Comparison of ENCODE assay signal across 1 cellular context in the genomic region with DNA sequence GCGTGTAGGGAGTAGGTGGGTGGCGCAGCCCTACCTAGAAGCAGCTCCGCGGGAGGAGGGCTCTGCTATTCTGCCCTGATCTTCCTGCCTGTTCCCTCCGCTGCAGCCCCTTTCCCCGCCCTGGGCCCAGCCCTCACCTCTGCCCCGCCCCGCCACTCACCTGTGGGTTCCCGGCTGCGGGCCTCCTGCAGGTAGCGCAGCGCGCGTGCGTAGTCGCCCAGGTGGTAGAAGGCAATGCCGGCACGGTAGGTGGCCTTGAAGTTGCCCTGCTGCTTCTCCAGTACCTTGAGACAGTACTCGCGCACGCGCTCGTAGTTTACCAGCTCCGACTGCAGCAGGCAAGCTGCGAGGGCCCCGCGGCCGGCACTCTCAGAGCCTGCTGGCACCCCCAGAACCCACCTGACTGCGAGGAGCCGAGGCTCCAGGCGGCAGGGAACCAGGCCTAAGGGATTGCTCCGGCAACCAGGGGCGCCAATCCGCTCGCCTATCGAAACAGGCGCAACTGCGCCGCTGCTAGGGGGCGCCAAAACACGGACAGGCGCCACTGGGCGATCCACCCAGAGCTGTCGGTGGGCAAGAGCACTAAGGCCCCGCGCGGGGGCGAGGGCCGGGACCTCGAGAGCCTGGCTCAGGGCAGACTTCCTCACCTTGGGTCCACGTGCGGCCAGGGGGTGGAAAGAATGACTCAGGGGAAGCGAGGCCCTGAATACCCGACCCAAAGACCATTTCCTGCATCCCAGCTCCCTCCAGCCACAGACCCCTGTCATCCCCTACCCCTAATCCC.
TF ChIP-seq lines count a peak whose summit lies in the region.

No MANE protein-coding gene starts in this region.

TF ChIP-seq in K562, 482 proteins besides CTCF, POLR2A, EP300 and RAD21 (continues in another document):
- TF ChIP-seq E2F3 (CRISPR knock-in tag; IDR thresholded peaks at IDR 0.05) (no peak), SIRT6 (IDR thresholded peaks at IDR 0.05; ENCODE audit: low read depth, low read length) (no peak), YY1 (IDR thresholded peaks at IDR 0.05; ENCODE audit: borderline replicate concordance in 1 of 3, control insufficient read depth in 1 of 3, extremely low read depth in 1 of 3, insufficient read depth in 3 of 3, insufficient read length in 1 of 3, insufficient replicate concordance in 2 of 3, low read depth in 1 of 3, low read length in 2 of 3) (no peak), PTTG1 (tag; IDR thresholded peaks at IDR 0.05; ENCODE audit: low read depth) (no peak), MTA3 (IDR thresholded peaks at IDR 0.05; ENCODE audit: borderline replicate concordance) (peak; percentile 62; the same call in 1 of the 2 replicates), NFIX (CRISPR knock-in tag; IDR thresholded peaks at IDR 0.05; ENCODE audit: low read depth) (no peak), ATF2 (CRISPR knock-in tag; IDR thresholded peaks at IDR 0.05) (no peak), MBD2 (IDR thresholded peaks at IDR 0.05; ENCODE audit: borderline replicate concordance, low read depth) (no peak), BDP1 (IDR thresholded peaks at IDR 0.05; ENCODE audit: insufficient read depth, insufficient read length) (no peak), JUND (IDR thresholded peaks at IDR 0.05; ENCODE audit: borderline replicate concordance, low read depth, low read length) (no peak), JUND (tag; IDR thresholded peaks at IDR 0.05; ENCODE audit: borderline replicate concordance, low read depth, low read length) (no peak), SMARCA4 (IDR thresholded peaks at IDR 0.05) (peak; percentile 37; the same call in 1 of the 2 replicates), CREB1 (IDR thresholded peaks at IDR 0.05) (no peak), CREB1 (CRISPR knock-in tag; IDR thresholded peaks at IDR 0.05) (no peak), HES1 (IDR thresholded peaks at IDR 0.05; ENCODE audit: low read depth) (no peak), KLF10 (CRISPR knock-in tag; IDR thresholded peaks at IDR 0.05) (no peak), ZNF354B (CRISPR knock-in tag; IDR thresholded peaks at IDR 0.05) (no peak), TFAM (CRISPR knock-in tag; conservative IDR thresholded peaks at IDR 0.05) (no peak), HMG20A (CRISPR knock-in tag; conservative IDR thresholded peaks at IDR 0.05) (no peak), RCOR1 (IDR thresholded peaks at IDR 0.05; ENCODE audit: borderline replicate concordance in 1 of 2, low read depth in 2 of 2, low read length in 2 of 2) (peak in 1 of 2 experiments; percentile 57; a peak in 1 of 4 replicates), ZZZ3 (IDR thresholded peaks at IDR 0.05) (no peak), ZNF133 (CRISPR knock-in tag; IDR thresholded peaks at IDR 0.05) (no peak), POLR2G (IDR thresholded peaks at IDR 0.05; ENCODE audit: low read depth, low read length) (peak; percentile 58), BRD9 (IDR thresholded peaks at IDR 0.05; ENCODE audit: low read depth, partially characterized antibody) (no peak), NUFIP1 (IDR thresholded peaks at IDR 0.05; ENCODE audit: partially characterized antibody) (no peak), ZNF316 (IDR thresholded peaks at IDR 0.05) (no peak), HNRNPLL (IDR thresholded peaks at IDR 0.05; ENCODE audit: low read depth, low read length, poor library complexity, severe bottlenecking) (no peak), ZBTB7A (IDR thresholded peaks at IDR 0.05; ENCODE audit: borderline replicate concordance, control insufficient read depth, low read depth, low read length) (peak; percentile 57; the same call in 1 of the 2 replicates), ZFX (CRISPR knock-in tag; IDR thresholded peaks at IDR 0.05) (peak; percentile 41), CCNT2 (IDR thresholded peaks at IDR 0.05; ENCODE audit: borderline replicate concordance, extremely low read depth, insufficient read length, low read depth, low read length) (no peak)
- TF ChIP-seq, protein P1, sequence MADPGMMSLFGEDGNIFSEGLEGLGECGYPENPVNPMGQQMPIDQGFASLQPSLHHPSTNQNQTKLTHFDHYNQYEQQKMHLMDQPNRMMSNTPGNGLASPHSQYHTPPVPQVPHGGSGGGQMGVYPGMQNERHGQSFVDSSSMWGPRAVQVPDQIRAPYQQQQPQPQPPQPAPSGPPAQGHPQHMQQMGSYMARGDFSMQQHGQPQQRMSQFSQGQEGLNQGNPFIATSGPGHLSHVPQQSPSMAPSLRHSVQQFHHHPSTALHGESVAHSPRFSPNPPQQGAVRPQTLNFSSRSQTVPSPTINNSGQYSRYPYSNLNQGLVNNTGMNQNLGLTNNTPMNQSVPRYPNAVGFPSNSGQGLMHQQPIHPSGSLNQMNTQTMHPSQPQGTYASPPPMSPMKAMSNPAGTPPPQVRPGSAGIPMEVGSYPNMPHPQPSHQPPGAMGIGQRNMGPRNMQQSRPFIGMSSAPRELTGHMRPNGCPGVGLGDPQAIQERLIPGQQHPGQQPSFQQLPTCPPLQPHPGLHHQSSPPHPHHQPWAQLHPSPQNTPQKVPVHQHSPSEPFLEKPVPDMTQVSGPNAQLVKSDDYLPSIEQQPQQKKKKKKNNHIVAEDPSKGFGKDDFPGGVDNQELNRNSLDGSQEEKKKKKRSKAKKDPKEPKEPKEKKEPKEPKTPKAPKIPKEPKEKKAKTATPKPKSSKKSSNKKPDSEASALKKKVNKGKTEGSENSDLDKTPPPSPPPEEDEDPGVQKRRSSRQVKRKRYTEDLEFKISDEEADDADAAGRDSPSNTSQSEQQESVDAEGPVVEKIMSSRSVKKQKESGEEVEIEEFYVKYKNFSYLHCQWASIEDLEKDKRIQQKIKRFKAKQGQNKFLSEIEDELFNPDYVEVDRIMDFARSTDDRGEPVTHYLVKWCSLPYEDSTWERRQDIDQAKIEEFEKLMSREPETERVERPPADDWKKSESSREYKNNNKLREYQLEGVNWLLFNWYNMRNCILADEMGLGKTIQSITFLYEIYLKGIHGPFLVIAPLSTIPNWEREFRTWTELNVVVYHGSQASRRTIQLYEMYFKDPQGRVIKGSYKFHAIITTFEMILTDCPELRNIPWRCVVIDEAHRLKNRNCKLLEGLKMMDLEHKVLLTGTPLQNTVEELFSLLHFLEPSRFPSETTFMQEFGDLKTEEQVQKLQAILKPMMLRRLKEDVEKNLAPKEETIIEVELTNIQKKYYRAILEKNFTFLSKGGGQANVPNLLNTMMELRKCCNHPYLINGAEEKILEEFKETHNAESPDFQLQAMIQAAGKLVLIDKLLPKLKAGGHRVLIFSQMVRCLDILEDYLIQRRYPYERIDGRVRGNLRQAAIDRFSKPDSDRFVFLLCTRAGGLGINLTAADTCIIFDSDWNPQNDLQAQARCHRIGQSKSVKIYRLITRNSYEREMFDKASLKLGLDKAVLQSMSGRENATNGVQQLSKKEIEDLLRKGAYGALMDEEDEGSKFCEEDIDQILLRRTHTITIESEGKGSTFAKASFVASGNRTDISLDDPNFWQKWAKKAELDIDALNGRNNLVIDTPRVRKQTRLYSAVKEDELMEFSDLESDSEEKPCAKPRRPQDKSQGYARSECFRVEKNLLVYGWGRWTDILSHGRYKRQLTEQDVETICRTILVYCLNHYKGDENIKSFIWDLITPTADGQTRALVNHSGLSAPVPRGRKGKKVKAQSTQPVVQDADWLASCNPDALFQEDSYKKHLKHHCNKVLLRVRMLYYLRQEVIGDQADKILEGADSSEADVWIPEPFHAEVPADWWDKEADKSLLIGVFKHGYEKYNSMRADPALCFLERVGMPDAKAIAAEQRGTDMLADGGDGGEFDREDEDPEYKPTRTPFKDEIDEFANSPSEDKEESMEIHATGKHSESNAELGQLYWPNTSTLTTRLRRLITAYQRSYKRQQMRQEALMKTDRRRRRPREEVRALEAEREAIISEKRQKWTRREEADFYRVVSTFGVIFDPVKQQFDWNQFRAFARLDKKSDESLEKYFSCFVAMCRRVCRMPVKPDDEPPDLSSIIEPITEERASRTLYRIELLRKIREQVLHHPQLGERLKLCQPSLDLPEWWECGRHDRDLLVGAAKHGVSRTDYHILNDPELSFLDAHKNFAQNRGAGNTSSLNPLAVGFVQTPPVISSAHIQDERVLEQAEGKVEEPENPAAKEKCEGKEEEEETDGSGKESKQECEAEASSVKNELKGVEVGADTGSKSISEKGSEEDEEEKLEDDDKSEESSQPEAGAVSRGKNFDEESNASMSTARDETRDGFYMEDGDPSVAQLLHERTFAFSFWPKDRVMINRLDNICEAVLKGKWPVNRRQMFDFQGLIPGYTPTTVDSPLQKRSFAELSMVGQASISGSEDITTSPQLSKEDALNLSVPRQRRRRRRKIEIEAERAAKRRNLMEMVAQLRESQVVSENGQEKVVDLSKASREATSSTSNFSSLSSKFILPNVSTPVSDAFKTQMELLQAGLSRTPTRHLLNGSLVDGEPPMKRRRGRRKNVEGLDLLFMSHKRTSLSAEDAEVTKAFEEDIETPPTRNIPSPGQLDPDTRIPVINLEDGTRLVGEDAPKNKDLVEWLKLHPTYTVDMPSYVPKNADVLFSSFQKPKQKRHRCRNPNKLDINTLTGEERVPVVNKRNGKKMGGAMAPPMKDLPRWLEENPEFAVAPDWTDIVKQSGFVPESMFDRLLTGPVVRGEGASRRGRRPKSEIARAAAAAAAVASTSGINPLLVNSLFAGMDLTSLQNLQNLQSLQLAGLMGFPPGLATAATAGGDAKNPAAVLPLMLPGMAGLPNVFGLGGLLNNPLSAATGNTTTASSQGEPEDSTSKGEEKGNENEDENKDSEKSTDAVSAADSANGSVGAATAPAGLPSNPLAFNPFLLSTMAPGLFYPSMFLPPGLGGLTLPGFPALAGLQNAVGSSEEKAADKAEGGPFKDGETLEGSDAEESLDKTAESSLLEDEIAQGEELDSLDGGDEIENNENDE (IDR thresholded peaks at IDR 0.05; ENCODE audit: low read depth, low read length), result no peak
- TF ChIP-seq, protein P2, sequence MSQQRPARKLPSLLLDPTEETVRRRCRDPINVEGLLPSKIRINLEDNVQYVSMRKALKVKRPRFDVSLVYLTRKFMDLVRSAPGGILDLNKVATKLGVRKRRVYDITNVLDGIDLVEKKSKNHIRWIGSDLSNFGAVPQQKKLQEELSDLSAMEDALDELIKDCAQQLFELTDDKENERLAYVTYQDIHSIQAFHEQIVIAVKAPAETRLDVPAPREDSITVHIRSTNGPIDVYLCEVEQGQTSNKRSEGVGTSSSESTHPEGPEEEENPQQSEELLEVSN (IDR thresholded peaks at IDR 0.05; ENCODE audit: borderline replicate concordance in 1 of 2, extremely low read depth in 1 of 2, insufficient read depth in 1 of 2, insufficient read length in 1 of 2, low read depth in 1 of 2, low read length in 1 of 2, poor library complexity in 1 of 2, severe bottlenecking in 1 of 2), result peak in 1 of 2 experiments; percentile 64
- TF ChIP-seq, protein P3, sequence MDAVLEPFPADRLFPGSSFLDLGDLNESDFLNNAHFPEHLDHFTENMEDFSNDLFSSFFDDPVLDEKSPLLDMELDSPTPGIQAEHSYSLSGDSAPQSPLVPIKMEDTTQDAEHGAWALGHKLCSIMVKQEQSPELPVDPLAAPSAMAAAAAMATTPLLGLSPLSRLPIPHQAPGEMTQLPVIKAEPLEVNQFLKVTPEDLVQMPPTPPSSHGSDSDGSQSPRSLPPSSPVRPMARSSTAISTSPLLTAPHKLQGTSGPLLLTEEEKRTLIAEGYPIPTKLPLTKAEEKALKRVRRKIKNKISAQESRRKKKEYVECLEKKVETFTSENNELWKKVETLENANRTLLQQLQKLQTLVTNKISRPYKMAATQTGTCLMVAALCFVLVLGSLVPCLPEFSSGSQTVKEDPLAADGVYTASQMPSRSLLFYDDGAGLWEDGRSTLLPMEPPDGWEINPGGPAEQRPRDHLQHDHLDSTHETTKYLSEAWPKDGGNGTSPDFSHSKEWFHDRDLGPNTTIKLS (IDR thresholded peaks at IDR 0.05; ENCODE audit: borderline replicate concordance, low read depth), result no peak
- TF ChIP-seq, protein P4, sequence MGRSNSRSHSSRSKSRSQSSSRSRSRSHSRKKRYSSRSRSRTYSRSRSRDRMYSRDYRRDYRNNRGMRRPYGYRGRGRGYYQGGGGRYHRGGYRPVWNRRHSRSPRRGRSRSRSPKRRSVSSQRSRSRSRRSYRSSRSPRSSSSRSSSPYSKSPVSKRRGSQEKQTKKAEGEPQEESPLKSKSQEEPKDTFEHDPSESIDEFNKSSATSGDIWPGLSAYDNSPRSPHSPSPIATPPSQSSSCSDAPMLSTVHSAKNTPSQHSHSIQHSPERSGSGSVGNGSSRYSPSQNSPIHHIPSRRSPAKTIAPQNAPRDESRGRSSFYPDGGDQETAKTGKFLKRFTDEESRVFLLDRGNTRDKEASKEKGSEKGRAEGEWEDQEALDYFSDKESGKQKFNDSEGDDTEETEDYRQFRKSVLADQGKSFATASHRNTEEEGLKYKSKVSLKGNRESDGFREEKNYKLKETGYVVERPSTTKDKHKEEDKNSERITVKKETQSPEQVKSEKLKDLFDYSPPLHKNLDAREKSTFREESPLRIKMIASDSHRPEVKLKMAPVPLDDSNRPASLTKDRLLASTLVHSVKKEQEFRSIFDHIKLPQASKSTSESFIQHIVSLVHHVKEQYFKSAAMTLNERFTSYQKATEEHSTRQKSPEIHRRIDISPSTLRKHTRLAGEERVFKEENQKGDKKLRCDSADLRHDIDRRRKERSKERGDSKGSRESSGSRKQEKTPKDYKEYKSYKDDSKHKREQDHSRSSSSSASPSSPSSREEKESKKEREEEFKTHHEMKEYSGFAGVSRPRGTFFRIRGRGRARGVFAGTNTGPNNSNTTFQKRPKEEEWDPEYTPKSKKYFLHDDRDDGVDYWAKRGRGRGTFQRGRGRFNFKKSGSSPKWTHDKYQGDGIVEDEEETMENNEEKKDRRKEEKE (IDR thresholded peaks at IDR 0.05; ENCODE audit: borderline replicate concordance in 1 of 2, control insufficient read depth in 1 of 2, low read depth in 2 of 2, low read length in 1 of 2), result no peak
- TF ChIP-seq, protein P5, sequence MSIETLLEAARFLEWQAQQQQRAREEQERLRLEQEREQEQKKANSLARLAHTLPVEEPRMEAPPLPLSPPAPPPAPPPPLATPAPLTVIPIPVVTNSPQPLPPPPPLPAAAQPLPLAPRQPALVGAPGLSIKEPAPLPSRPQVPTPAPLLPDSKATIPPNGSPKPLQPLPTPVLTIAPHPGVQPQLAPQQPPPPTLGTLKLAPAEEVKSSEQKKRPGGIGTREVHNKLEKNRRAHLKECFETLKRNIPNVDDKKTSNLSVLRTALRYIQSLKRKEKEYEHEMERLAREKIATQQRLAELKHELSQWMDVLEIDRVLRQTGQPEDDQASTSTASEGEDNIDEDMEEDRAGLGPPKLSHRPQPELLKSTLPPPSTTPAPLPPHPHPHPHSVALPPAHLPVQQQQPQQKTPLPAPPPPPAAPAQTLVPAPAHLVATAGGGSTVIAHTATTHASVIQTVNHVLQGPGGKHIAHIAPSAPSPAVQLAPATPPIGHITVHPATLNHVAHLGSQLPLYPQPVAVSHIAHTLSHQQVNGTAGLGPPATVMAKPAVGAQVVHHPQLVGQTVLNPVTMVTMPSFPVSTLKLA (conservative IDR thresholded peaks at IDR 0.05), result 0 out of 4 replicates have a peak, but pooled peaks have one; percentile 13 to 21
